Comparison of ENCODE assay signal across 30 cellular contexts in genomic region chr12:91853350-91854127, GRCh38.
"Had no signal": no experiment of that assay in that cellular context is flagged by ENCODE, and none has a peak within 500 bp of the region (broad histone marks: within the 10 kb centered on the region; RNA-seq: fewer than 3 reads in every experiment).

No MANE protein-coding gene starts in this region.

- H3K27ac ChIP-seq: adrenal gland, body of pancreas, colonic mucosa, epithelial cell of prostate, testis had no signal

- H3K36me3 ChIP-seq: adrenal gland, colonic mucosa, esophagus squamous epithelium, heart right ventricle, right atrium auricular region had no signal

- H3K9me3 ChIP-seq: adrenal gland, body of pancreas, colonic mucosa, esophagus squamous epithelium, heart right ventricle, right atrium auricular region, testis had no signal

- ATAC-seq: activated CD4-positive, alpha-beta T cell treated with anti-CD3 and anti-CD28 coated beads for 36 hours; activated CD8-positive, alpha-beta T cell treated with anti-CD3 and anti-CD28 coated beads, Interleukin-2, amount 10 ng/mL, durations not matched to agents 7 days and 5 days; activated naive CD4-positive, alpha-beta T cell treated with anti-CD3 and anti-CD28 coated beads, Interleukin-2, amount 50 U/mL, for 72 hours; activated T-cell treated with anti-CD3 and anti-CD28 coated beads, Interleukin-2, amount 50 U/mL, for 72 hours; body of pancreas; heart right ventricle; left lobe of liver; stimulated activated memory B cell treated with anti-CD40 and anti-IgM and Interleukin-4, amounts not matched to agents 10 μg/mL and 1 μg/mL and 100 μg/mL, for 72 hours; T-cell had no signal

- DNase-seq: activated CD4-positive, alpha-beta T cell treated with anti-CD3 and anti-CD28 coated beads for 36 hours; activated CD4-positive, CD25-positive, alpha-beta regulatory T cell; activated CD8-positive, alpha-beta T cell treated with anti-CD3 and anti-CD28 coated beads, Interleukin-2, amount 10 ng/mL, durations not matched to agents 7 days and 5 days; activated naive CD4-positive, alpha-beta T cell; activated T-cell treated with anti-CD3 and anti-CD28 coated beads for 4 hours; activated T-cell treated with anti-CD3 and anti-CD28 coated beads, Interleukin-2, amount 50 U/mL, for 72 hours; adrenal gland; aorta; body of pancreas; cerebellar nuclear complex; colonic mucosa; effector CD8-positive, alpha-beta T cell; esophagus squamous epithelium; heart right ventricle; kidney glomerular epithelial cell; occipital lobe; stimulated activated CD4-positive, alpha-beta T cell treated with anti-CD3 and anti-CD28 coated beads, Interleukin-1b, Interleukin-23, amount 100 ng/mL, for 48 hours; stimulated activated CD4-positive, alpha-beta T cell treated with anti-CD3 and anti-CD28 coated beads, Interleukin-4, amount 100 ng/mL, for 4 hours; stimulated activated CD8-positive, alpha-beta memory T cell treated with anti-CD3 and anti-CD28 coated beads, Interleukin-4, amount 100 ng/mL, for 48 hours; T-cell; testis had no signal

- H3K4me3 ChIP-seq: adrenal gland, body of pancreas, colonic mucosa, esophagus squamous epithelium, heart right ventricle, lung, right atrium auricular region, smooth muscle cell, testis had no signal

- H3K27me3 ChIP-seq: adrenal gland, body of pancreas, colonic mucosa, esophagus squamous epithelium, heart right ventricle, right atrium auricular region, testis had no signal

- H3K9me3 Mint-ChIP-seq: activated T-cell treated with anti-CD3 and anti-CD28 coated beads, Interleukin-2, amount 50 U/mL, for 72 hours; stimulated activated memory B cell treated with anti-CD40 and anti-IgM and Interleukin-4, amounts not matched to agents 10 μg/mL and 1 μg/mL and 100 μg/mL, for 72 hours; T-helper 2 cell treated with Interferon-gamma antibody and Interleukin-4, amounts not matched to agents 5 μg/mL and 100 μg/mL, for 36 hours; type B pancreatic cell had no signal

- H3K4me1 ChIP-seq: body of pancreas, colonic mucosa, right atrium auricular region had no signal

- H3K27me3 Mint-ChIP-seq: activated CD4-positive, alpha-beta T cell treated with anti-CD3 and anti-CD28 coated beads for 36 hours; stimulated activated memory B cell treated with anti-CD40 and anti-IgM and Interleukin-4, amounts not matched to agents 10 μg/mL and 1 μg/mL and 100 μg/mL, for 72 hours; T-cell; type B pancreatic cell had no signal

- H3K4me2 ChIP-seq: smooth muscle cell had no signal

- H3K36me3 Mint-ChIP-seq: activated naive CD4-positive, alpha-beta T cell treated with anti-CD3 and anti-CD28 coated beads, Interleukin-2, amount 50 U/mL, for 72 hours; stimulated activated memory B cell treated with anti-CD40 and anti-IgM and Interleukin-4, amounts not matched to agents 10 μg/mL and 1 μg/mL and 100 μg/mL, for 72 hours; T-cell; type B pancreatic cell had no signal

- H3K4me3 Mint-ChIP-seq: activated CD4-positive, alpha-beta T cell treated with anti-CD3 and anti-CD28 coated beads for 36 hours; activated CD8-positive, alpha-beta T cell treated with anti-CD3 and anti-CD28 coated beads, Interleukin-2, amount 10 ng/mL, durations not matched to agents 7 days and 5 days; activated T-cell treated with anti-CD3 and anti-CD28 coated beads, Interleukin-2, amount 50 U/mL, for 72 hours; stimulated activated memory B cell treated with anti-CD40 and anti-IgM and Interleukin-4, amounts not matched to agents 10 μg/mL and 1 μg/mL and 100 μg/mL, for 72 hours; T-cell; T-helper 2 cell treated with Interferon-gamma antibody and Interleukin-4, amounts not matched to agents 5 μg/mL and 100 μg/mL, for 36 hours; type B pancreatic cell had no signal

- H3K27ac Mint-ChIP-seq: activated CD4-positive, alpha-beta T cell treated with anti-CD3 and anti-CD28 coated beads for 36 hours; activated CD8-positive, alpha-beta T cell treated with anti-CD3 and anti-CD28 coated beads, Interleukin-2, amount 10 ng/mL, durations not matched to agents 7 days and 5 days; activated naive CD4-positive, alpha-beta T cell treated with anti-CD3 and anti-CD28 coated beads, Interleukin-2, amount 50 U/mL, for 72 hours; activated T-cell treated with anti-CD3 and anti-CD28 coated beads, Interleukin-2, amount 50 U/mL, for 72 hours; stimulated activated memory B cell treated with anti-CD40 and anti-IgM and Interleukin-4, amounts not matched to agents 10 μg/mL and 1 μg/mL and 100 μg/mL, for 72 hours; T-helper 2 cell treated with Interferon-gamma antibody and Interleukin-4, amounts not matched to agents 5 μg/mL and 100 μg/mL, for 36 hours; type B pancreatic cell had no signal
